Comparison of ENCODE assay signal across 16 cellular contexts in the genomic region with DNA sequence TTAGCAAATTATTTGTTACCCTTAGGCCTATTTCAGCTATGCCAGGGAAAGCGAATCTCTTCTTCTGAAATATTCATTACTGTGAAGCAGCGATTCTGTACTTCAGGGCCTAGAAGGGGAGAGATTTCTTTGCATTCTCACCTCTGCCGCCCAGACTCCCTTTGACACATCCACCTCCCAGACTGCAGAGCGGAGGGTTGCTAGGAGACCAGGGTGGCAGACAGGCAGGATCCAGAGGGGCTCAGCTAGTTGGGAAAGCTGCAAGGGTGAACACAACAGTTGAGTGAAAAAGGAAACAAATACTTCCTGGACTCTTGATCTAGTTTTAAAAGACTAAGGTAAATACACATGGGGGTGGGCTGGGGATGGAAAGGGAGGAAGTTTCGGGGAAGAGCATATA. TPM values are rescaled to one million over a fixed set of nuclear protein-coding genes. Genes with fewer than 3 reads are reported as not detected.
DNase-seq lines count a peak whose midpoint lies in the region; ATAC-seq, FAIRE-seq and TF ChIP-seq lines count a peak whose summit lies in the region.
"Had no signal": no experiment of that assay in that cellular context is flagged by ENCODE, and none has a peak within 500 bp of the region (broad histone marks: within the 10 kb centered on the region; RNA-seq: fewer than 3 reads in every experiment).

No MANE protein-coding gene starts in this region.

- H3K27me3 ChIP-seq in H1 (replicated peaks in 1 of 4; ENCODE audit: control insufficient read depth in 3 of 4, extremely low read depth in 1 of 4, insufficient read depth in 3 of 4, low read length in 3 of 4) = no peaks in the 10 kb centered on the region
- no peaks in the 10 kb centered on the region for H3K27me3 ChIP-seq in neural cell (ENCODE audit: insufficient read depth, low read depth, low read length)
- no peaks in the 10 kb centered on the region for H3K27me3 ChIP-seq in gastrocnemius medialis
- H3K27me3 ChIP-seq: BLaER1 treated with 17β-estradiol and CSF1 and Interleukin-3, amounts not matched to agents 10 nM and 100 nM; SJCRH30 had no signal

- no peak overlapping the region for H3K4ac ChIP-seq in H1 (replicated peaks; ENCODE audit: insufficient read length, low read depth, low read length)

- TF ChIP-seq EP300 in H1 (IDR thresholded peaks at IDR 0.05; ENCODE audit: borderline replicate concordance in 1 of 2, low read depth in 2 of 2, low read length in 2 of 2) = no peak
- TF ChIP-seq EP300 in neural cell (conservative IDR thresholded peaks at IDR 0.05; ENCODE audit: poor library complexity, severe bottlenecking) = no peak

- H3K9me3 ChIP-seq in H1 (ENCODE audit: insufficient read depth in 2 of 2, low read depth in 1 of 2, low read length in 1 of 2) = no peaks in the 10 kb centered on the region
- no peaks in the 10 kb centered on the region for H3K9me3 ChIP-seq in neural cell (ENCODE audit: low read length)
- no peaks in the 10 kb centered on the region for H3K9me3 ChIP-seq in gastrocnemius medialis
- H3K9me3 ChIP-seq: A549; BLaER1 treated with 17β-estradiol and CSF1 and Interleukin-3, amounts not matched to agents 10 nM and 100 nM; SJCRH30 had no signal

- no peak for ATAC-seq in activated T-helper 17 cell treated with anti-CD3 and anti-CD28 coated beads, Interleukin-2, amount 50 U/mL, for 72 hours (replicated peaks)
- ATAC-seq in gastrocnemius medialis = no peak
- ATAC-seq: A549 had no signal

- H3K27ac ChIP-seq in H1 (ENCODE audit: low read depth, low read length) = no peak overlapping the region
- peak overlapping the region; percentile 28 for H3K27ac ChIP-seq in neural cell (ENCODE audit: low read length)
- no peak overlapping the region for H3K27ac ChIP-seq in gastrocnemius medialis
- H3K27ac ChIP-seq: A549; BLaER1 treated with 17β-estradiol and CSF1 and Interleukin-3, amounts not matched to agents 10 nM and 100 nM; PC-9; SJCRH30 had no signal

- no peak overlapping the region for H4K5ac ChIP-seq in H1 (ENCODE audit: insufficient read length, low read depth, low read length)

- no peaks in the 10 kb centered on the region for H3K36me3 Mint-ChIP-seq in activated T-helper 17 cell treated with anti-CD3 and anti-CD28 coated beads, Interleukin-2, amount 50 U/mL, for 72 hours (ENCODE audit: low read depth)

- POLR2A ChIA-PET in H1 (lab: Charles Lee; ENCODE audit: partially characterized antibody) = interaction anchor here (1.2 to 1.6 kb wide), 2 partner anchors 41 to 450 kb away, joined by 3 to 4 read pairs; a partner anchor contains a TSS

- no peak for TF ChIP-seq POLR2A in H1 (IDR thresholded peaks at IDR 0.05; ENCODE audit: control extremely low read depth in 1 of 2, low read depth in 2 of 2, low read length in 2 of 2)
- no peak for TF ChIP-seq POLR2A in gastrocnemius medialis (IDR thresholded peaks at IDR 0.05)

- H4K20me1 ChIP-seq in H1 (replicated peaks in 1 of 2; ENCODE audit: control insufficient read depth in 1 of 2, insufficient read depth in 2 of 2, low read length in 2 of 2) (no peaks in the 10 kb centered on the region), neural cell (ENCODE audit: insufficient read depth) (no peaks in the 10 kb centered on the region)
- H4K20me1 ChIP-seq: BLaER1 treated with 17β-estradiol and CSF1 and Interleukin-3, amounts not matched to agents 10 nM and 100 nM had no signal

- no peak for TF ChIP-seq CTCF in H1 (IDR thresholded peaks at IDR 0.05; ENCODE audit: control extremely low read depth in 1 of 3, insufficient read depth in 1 of 3, low read depth in 1 of 3, low read length in 3 of 3)
- TF ChIP-seq CTCF in neural cell (IDR thresholded peaks at IDR 0.05; ENCODE audit: poor library complexity, severe bottlenecking) = no peak
- TF ChIP-seq CTCF in gastrocnemius medialis (IDR thresholded peaks at IDR 0.05 in 4 of 5, conservative IDR thresholded peaks at IDR 0.05 in 1 of 5) = no peak

- peaks cover 0 to 14% (median 4%) of the 10 kb centered on the region in 4 experiments; a peak in 5 of 7 replicates for H3K4me1 ChIP-seq in H1 (replicated peaks in 1 of 4; ENCODE audit: control insufficient read depth in 3 of 4, insufficient read depth in 4 of 4, low read length in 3 of 4)
- peaks cover 0 to 6% of the 10 kb centered on the region in 2 donors for H3K4me1 ChIP-seq in gastrocnemius medialis
- H3K4me1 ChIP-seq: BLaER1 treated with 17β-estradiol and CSF1 and Interleukin-3, amounts not matched to agents 10 nM and 100 nM had no signal

- no peak overlapping the region for H4K8ac ChIP-seq in H1 (ENCODE audit: extremely low read depth, insufficient read depth, low read length)

- no peak overlapping the region for H2AK5ac ChIP-seq in H1 (ENCODE audit: low read depth, low read length)

- no peak overlapping the region for H2BK120ac ChIP-seq in H1 (replicated peaks; ENCODE audit: low read depth, low read length)

- H3F3A ChIP-seq in neural cell (ENCODE audit: insufficient read depth, low read length, poor library complexity, severe bottlenecking) = no peaks in the 10 kb centered on the region

- DNase-seq in NCI-H82 (lab: John Stamatoyannopoulos, UW) (peak; percentile 27), NCI-H82 treated with DMSO at 0.1 percent for 48 hours (lab: John Stamatoyannopoulos, UW; ENCODE audit: unreplicated experiment) (no peak), H1 (ENCODE audit: low read depth in 1 of 2, low spot score in 2 of 2) (no peak), gastrocnemius medialis (no peak)
- DNase-seq in activated T-cell treated with anti-CD3 and anti-CD28 coated beads, Interleukin-2, amount 50 U/mL, for 48 hours = no peak
- DNase-seq: KG1, NCI-H1436 treated with DMSO at 0.1 percent for 48 hours, NCI-H2081, NCI-H748 treated with DMSO at 0.1 percent for 48 hours, PC-9, SJCRH30 had no signal

- CTCF ChIA-PET in H1 (lab: Charles Lee; ENCODE audit: partially characterized antibody) = interaction anchor here (0.6 to 11.8 kb wide), 18 partner anchors 9 to 383 kb away, joined by 3 to 168 read pairs (median 5); no protein-coding TSS in a partner anchor

- H3K27me3 Mint-ChIP-seq in activated T-helper 17 cell treated with anti-CD3 and anti-CD28 coated beads, Interleukin-2, amount 50 U/mL, for 72 hours = peaks cover 20% of the 10 kb centered on the region

- 0 out of 2 replicates have a peak overlapping the region, but pooled peaks have one; percentile 31 for H2BK15ac ChIP-seq in H1 (ENCODE audit: low read length)

- no peak for FAIRE-seq in H1 (lab: Jason Lieb, UNC)
- FAIRE-seq: A549, GM12892 had no signal

- H3K56ac ChIP-seq in H1 (replicated peaks; ENCODE audit: insufficient read length, low read depth, low read length) = no peak overlapping the region

- no peak overlapping the region for H2BK20ac ChIP-seq in H1 (ENCODE audit: low read length)

- no peak overlapping the region for H2BK5ac ChIP-seq in H1 (ENCODE audit: low read depth, low read length)

- in situ Hi-C loops in gastrocnemius medialis (cut with MboI; ENCODE audit: low sequenced_read_pairs in 4 of 4) = loop anchor here in 3 of 4 donors (25.0 kb wide), 2 partner anchors 439 to 489 kb away; a partner anchor contains a TSS

- 89% methylated on average over 5 of the region's 5 CpGs; no CpG with 5 or more reads in 1 of the 2 experiments for WGBS in H1 (ENCODE audit: extremely low coverage in 1 of 2, insufficient coverage in 1 of 2, insufficient read length in 1 of 2, insufficient replicate concordance in 2 of 2, low coverage in 1 of 2, low lambda C conversion rate in 2 of 2, missing lambda C conversion rate in 1 of 2), 2 experiments

- no peak overlapping the region for H4K91ac ChIP-seq in H1 (replicated peaks; ENCODE audit: insufficient read length, low read length)

- H3K9ac ChIP-seq in H1 (replicated peaks in 1 of 4; ENCODE audit: extremely low read depth in 1 of 4, low read depth in 3 of 4, low read length in 3 of 4) (no peak overlapping the region), neural cell (ENCODE audit: low read length) (no peak overlapping the region)
- H3K9ac ChIP-seq: BLaER1 treated with 17β-estradiol and CSF1 and Interleukin-3, amounts not matched to agents 10 nM and 100 nM had no signal

- no peak overlapping the region for H3K27ac Mint-ChIP-seq in activated T-helper 17 cell treated with anti-CD3 and anti-CD28 coated beads, Interleukin-2, amount 50 U/mL, for 72 hours

- no peak overlapping the region for H3K4me3 Mint-ChIP-seq in activated T-helper 17 cell treated with anti-CD3 and anti-CD28 coated beads, Interleukin-2, amount 50 U/mL, for 72 hours

- H3K79me1 ChIP-seq in H1 (ENCODE audit: low read depth, low read length) = no peaks in the 10 kb centered on the region

- no peaks in the 10 kb centered on the region for H3K23me2 ChIP-seq in H1 (ENCODE audit: low read depth, low read length)

- no peak for TF ChIP-seq RAD21 in H1 (IDR thresholded peaks at IDR 0.05 in 1 of 2, conservative IDR thresholded peaks at IDR 0.05 in 1 of 2; ENCODE audit: low read depth in 2 of 2, low read length in 2 of 2)
- no peak for TF ChIP-seq RAD21 in neural cell (conservative IDR thresholded peaks at IDR 0.05)

- no peak overlapping the region for H3K14ac ChIP-seq in H1 (ENCODE audit: insufficient read length)

- H2AFZ ChIP-seq in H1 (ENCODE audit: low read length) = no peak overlapping the region
- no peak overlapping the region for H2AFZ ChIP-seq in neural cell (ENCODE audit: low read depth, low read length)
- H2AFZ ChIP-seq: PC-9 had no signal

- H3K18ac ChIP-seq in H1 (ENCODE audit: extremely low read depth, low read length) = no peak overlapping the region

- H3K9me2 ChIP-seq in neural cell (ENCODE audit: insufficient read depth, low read length) = no peaks in the 10 kb centered on the region

- intact Hi-C loops in gastrocnemius medialis (cut with DNase I; ENCODE audit: low total_unique reads) = no loop called here

- H2BK12ac ChIP-seq in H1 (ENCODE audit: low read depth, low read length) = no peak overlapping the region

- H3K4me2 ChIP-seq in H1 (ENCODE audit: insufficient read depth in 1 of 2, low read depth in 2 of 2, low read length in 2 of 2) (no peak overlapping the region), neural cell (ENCODE audit: low read length) (no peak overlapping the region)
- H3K4me2 ChIP-seq: A549; BLaER1 treated with 17β-estradiol and CSF1 and Interleukin-3, amounts not matched to agents 10 nM and 100 nM; PC-9 had no signal

- no peak overlapping the region for H3K23ac ChIP-seq in H1 (ENCODE audit: insufficient read length)

- H3K79me2 ChIP-seq in H1 (ENCODE audit: control insufficient read depth in 1 of 2, insufficient read depth in 2 of 2, low read length in 2 of 2) = no peaks in the 10 kb centered on the region
- H3K79me2 ChIP-seq in neural cell (replicated peaks; ENCODE audit: insufficient read depth, low read length) = no peaks in the 10 kb centered on the region

- H3K4me3 ChIP-seq in H1 (ENCODE audit: extremely low read depth in 1 of 4, insufficient read depth in 2 of 4, low read depth in 3 of 4, low read length in 4 of 4) = no peak overlapping the region
- no peak overlapping the region for H3K4me3 ChIP-seq in neural cell (ENCODE audit: low read length)
- no peak overlapping the region for H3K4me3 ChIP-seq in gastrocnemius medialis
- H3K4me3 ChIP-seq: A549; BLaER1 treated with 17β-estradiol and CSF1 and Interleukin-3, amounts not matched to agents 10 nM and 100 nM; PC-9; SJCRH30 had no signal

- H3K36me3 ChIP-seq in H1 (ENCODE audit: control insufficient read depth in 2 of 4, insufficient read depth in 4 of 4, low read length in 3 of 4) = 0 out of 8 replicates have a peak, but pooled peaks cover 0 to 2% (median 0%) of the 10 kb centered on the region in 4 experiments
- H3K36me3 ChIP-seq in neural cell (ENCODE audit: insufficient read depth, low read length) = no peaks in the 10 kb centered on the region
- no peaks in the 10 kb centered on the region for H3K36me3 ChIP-seq in gastrocnemius medialis
- H3K36me3 ChIP-seq: BLaER1 treated with 17β-estradiol and CSF1 and Interleukin-3, amounts not matched to agents 10 nM and 100 nM; SJCRH30 had no signal

- H3K9me3 Mint-ChIP-seq in activated T-helper 17 cell treated with anti-CD3 and anti-CD28 coated beads, Interleukin-2, amount 50 U/mL, for 72 hours = no peaks in the 10 kb centered on the region

- no peaks in the 10 kb centered on the region for H3K4me1 Mint-ChIP-seq in activated T-helper 17 cell treated with anti-CD3 and anti-CD28 coated beads, Interleukin-2, amount 50 U/mL, for 72 hours

RNA-seq across cellular contexts. Expression of a gene that starts 26.2 kb away (rescaled TPM):
- 52.7 and 55.9 TPM in 2 replicates for total RNA-seq in H1 (2021; fragmentation: NEBNext Ultra II Directional; extraction: Animal tissue kit (Norgen Biotek cat#: 25700))
- 17.9 and 19.7 TPM in 2 replicates for polyA plus RNA-seq in H1 (2011; rRNA removed)
- polyA plus RNA-seq in H1 (2011; cell fraction: cytosol; rRNA removed) = 15.2 TPM
- polyA plus RNA-seq in H1 (2011; cell fraction: nucleus; rRNA removed) = 37.6 TPM
- 18.7 to 38.4 TPM (median 26.4 TPM) in 4 replicates for polyA plus RNA-seq in H1 (2012, experiment 1 of 2)
- 1.1 TPM for polyA plus RNA-seq in H1 (2012, experiment 2 of 2)
- polyA plus RNA-seq in H1 (2013, experiment 1 of 2) = 23.8 TPM
- polyA plus RNA-seq in H1 (2013, experiment 2 of 2) = 21.4 TPM
- polyA minus RNA-seq in H1 (2011; rRNA and poly(A)+ RNA removed) = 140 and 175 TPM in 2 replicates
- polyA minus RNA-seq in H1 (2011; cell fraction: cytosol; rRNA and poly(A)+ RNA removed) = 20.8 TPM
- 52.0 TPM for polyA minus RNA-seq in H1 (2011; cell fraction: nucleus; rRNA and poly(A)+ RNA removed)
- 39.9 and 41.0 TPM in 2 replicates for polyA plus RNA-seq in neural cell
- 66.7 and 74.9 TPM in 2 replicates for polyA minus RNA-seq in neural cell
- 10 to 100 TPM; 50.1 to 50.5 TPM for total RNA-seq in activated T-helper 17 cell treated with anti-CD3 and anti-CD28 coated beads, Interleukin-2, amount 50 U/mL, for 72 hours
- 10 to 100 TPM; 16.5 to 24.2 (median 18.0) TPM for total RNA-seq in gastrocnemius medialis
